ENCODE assay signal across 8 cellular contexts in genomic region chr21:44618504-44618903, GRCh38. TPM values are rescaled to one million over a fixed set of nuclear protein-coding genes. Genes with fewer than 3 reads are reported as not detected.
DNase-seq lines count a peak whose midpoint lies in the region; ATAC-seq and TF ChIP-seq lines count a peak whose summit lies in the region.

No MANE protein-coding gene starts in this region.

- no peaks in the 10 kb centered on the region for H3K27me3 ChIP-seq in CD8-positive, alpha-beta T cell (ENCODE audit: insufficient read depth, low read length)
- no peaks in the 10 kb centered on the region for H3K27me3 ChIP-seq in lower lobe of right lung (ENCODE audit: low read depth)

- ATAC-seq in CD8-positive, alpha-beta T cell = peak; percentile 46
- ATAC-seq in lower lobe of right lung = peak; percentile 54 to 71
- no peak for ATAC-seq in HG03108 (IDR thresholded peaks at IDR 0.05; ENCODE audit: unreplicated experiment)

- H3K27ac ChIP-seq in CD8-positive, alpha-beta T cell (ENCODE audit: low read depth, low read length) = peak overlapping the region; percentile 33
- no peak overlapping the region for H3K27ac ChIP-seq in lower lobe of right lung

- POLR2A ChIA-PET in CD8-positive, alpha-beta T cell (lab: Charles Lee) = interaction anchor here (0.6 to 2.2 kb wide), 11 partner anchors 8 to 120 kb away, joined by 3 to 40 read pairs (median 3); partner anchors contain the start of genes KRTAP10-5, KRTAP10-9, KRTAP12-3 and KRTAP12-4

- peaks cover 45% of the 10 kb centered on the region for H3K4me1 ChIP-seq in CD8-positive, alpha-beta T cell (ENCODE audit: insufficient read depth, low read length)
- H3K4me1 ChIP-seq in lower lobe of right lung = no peaks in the 10 kb centered on the region

- TF ChIP-seq CTCF in CD8-positive, alpha-beta T cell (IDR thresholded peaks at IDR 0.05) = no peak
- TF ChIP-seq CTCF in lower lobe of right lung (IDR thresholded peaks at IDR 0.05) = peak; percentile 27

- no peaks in the 10 kb centered on the region for H3K27me3 Mint-ChIP-seq in CD8-positive, alpha-beta T cell (ENCODE audit: low read depth)
- no peaks in the 10 kb centered on the region for H3K27me3 Mint-ChIP-seq in activated naive CD8-positive, alpha-beta T cell treated with anti-CD3 and anti-CD28 coated beads for 36 hours

- peak overlapping the region; percentile 12 for H3K4me3 ChIP-seq in CD8-positive, alpha-beta T cell (ENCODE audit: low read depth, low read length)
- H3K4me3 ChIP-seq in lower lobe of right lung = no peak overlapping the region

- no peaks in the 10 kb centered on the region for H3K36me3 ChIP-seq in CD8-positive, alpha-beta T cell (ENCODE audit: insufficient read depth, low read length)
- H3K36me3 ChIP-seq in lower lobe of right lung = no peaks in the 10 kb centered on the region

- peak overlapping the region; percentile 92 for H3K27ac Mint-ChIP-seq in CD8-positive, alpha-beta T cell
- H3K27ac Mint-ChIP-seq in activated naive CD8-positive, alpha-beta T cell treated with anti-CD3 and anti-CD28 coated beads for 36 hours = peak overlapping the region; percentile 88

- H3K4me1 Mint-ChIP-seq in CD8-positive, alpha-beta T cell (ENCODE audit: low read depth) = peaks cover 57% of the 10 kb centered on the region
- peaks cover 24% of the 10 kb centered on the region for H3K4me1 Mint-ChIP-seq in activated naive CD8-positive, alpha-beta T cell treated with anti-CD3 and anti-CD28 coated beads for 36 hours

- H3K36me3 Mint-ChIP-seq in CD8-positive, alpha-beta T cell = peaks cover 30% of the 10 kb centered on the region
- H3K36me3 Mint-ChIP-seq in activated naive CD8-positive, alpha-beta T cell treated with anti-CD3 and anti-CD28 coated beads for 36 hours = peaks cover 26% of the 10 kb centered on the region

- no peak for DNase-seq in CD8-positive, alpha-beta T cell
- peak; percentile 19 for DNase-seq in LoVo (ENCODE audit: low spot score)
- DNase-seq in activated naive CD8-positive, alpha-beta T cell treated with anti-CD3 and anti-CD28 coated beads for 36 hours = no peak
- peak; percentile 53 for DNase-seq in lower lobe of right lung
- no peak for DNase-seq in SHP77 (lab: John Stamatoyannopoulos, UW)
- DNase-seq in NCI-H1048 (lab: John Stamatoyannopoulos, UW) = no peak
- no peak for DNase-seq in NCI-H345 treated with DMSO at 0.1 percent for 48 hours (lab: John Stamatoyannopoulos, UW; ENCODE audit: unreplicated experiment)

- intact Hi-C loops in CD8-positive, alpha-beta T cell (cut with DNase I, micrococcal nuclease) = loop anchor here in 1 of 2 experiments (2.0 to 5.0 kb wide), 3 partner anchors 40 to 94 kb away; partner anchors contain the start of gene TSPEAR
- intact Hi-C loops in lower lobe of right lung (cut with DNase I) = no loop called here

- CTCF ChIA-PET in CD8-positive, alpha-beta T cell (lab: Charles Lee) = interaction anchor here (1.1 to 2.9 kb wide), 3 partner anchors 101 to 124 kb away, joined by 3 to 17 read pairs (median 4); no protein-coding TSS in a partner anchor

- peaks cover 4% of the 10 kb centered on the region for H3K9me3 ChIP-seq in CD8-positive, alpha-beta T cell (ENCODE audit: low read length)
- peaks cover 11% of the 10 kb centered on the region for H3K9me3 ChIP-seq in lower lobe of right lung

- peak overlapping the region; percentile 35 for H3K4me3 Mint-ChIP-seq in CD8-positive, alpha-beta T cell
- peak overlapping the region; percentile 12 for H3K4me3 Mint-ChIP-seq in activated naive CD8-positive, alpha-beta T cell treated with anti-CD3 and anti-CD28 coated beads for 36 hours

- H3K9me3 Mint-ChIP-seq in CD8-positive, alpha-beta T cell = peaks cover 30% of the 10 kb centered on the region
- peaks cover 30% of the 10 kb centered on the region for H3K9me3 Mint-ChIP-seq in activated naive CD8-positive, alpha-beta T cell treated with anti-CD3 and anti-CD28 coated beads for 36 hours

RNA-seq across cellular contexts. Expression of gene KRTAP10-8, which starts 6.6 kb away (rescaled TPM):
- total RNA-seq in CD8-positive, alpha-beta T cell = not detected
- not detected for total RNA-seq in activated naive CD8-positive, alpha-beta T cell treated with anti-CD3 and anti-CD28 coated beads for 36 hours
- total RNA-seq in lower lobe of right lung = not detected

RNA-seq across cellular contexts. Expression of gene KRTAP10-9, which starts 8.4 kb away (rescaled TPM):
- not detected for total RNA-seq in CD8-positive, alpha-beta T cell
- total RNA-seq in activated naive CD8-positive, alpha-beta T cell treated with anti-CD3 and anti-CD28 coated beads for 36 hours = not detected
- not detected for total RNA-seq in lower lobe of right lung

RNA-seq across cellular contexts. Expression of gene KRTAP10-7, which starts 18.1 kb away (rescaled TPM):
- total RNA-seq in CD8-positive, alpha-beta T cell = not detected
- total RNA-seq in activated naive CD8-positive, alpha-beta T cell treated with anti-CD3 and anti-CD28 coated beads for 36 hours = not detected
- total RNA-seq in lower lobe of right lung = not detected

RNA-seq across cellular contexts. Expression of gene KRTAP10-10, which starts 18.7 kb away (rescaled TPM):
- not detected for total RNA-seq in CD8-positive, alpha-beta T cell
- not detected for total RNA-seq in activated naive CD8-positive, alpha-beta T cell treated with anti-CD3 and anti-CD28 coated beads for 36 hours
- total RNA-seq in lower lobe of right lung = not detected

RNA-seq across cellular contexts. Expression of gene KRTAP10-6, which starts 26.2 kb away (rescaled TPM):
- not detected for total RNA-seq in CD8-positive, alpha-beta T cell
- not detected for total RNA-seq in activated naive CD8-positive, alpha-beta T cell treated with anti-CD3 and anti-CD28 coated beads for 36 hours
- total RNA-seq in lower lobe of right lung = not detected

Comparison
In these comparisons a context has a peak if more than half of its experiments do, and no peak if none do; other contexts are left out.
1. DNase-seq: peak in LoVo (single experiment) and lower lobe of right lung (single experiment); none in CD8-positive, alpha-beta T cell (0 of 7), activated naive CD8-positive, alpha-beta T cell treated with anti-CD3 and anti-CD28 coated beads for 36 hours (single experiment), SHP77 (0 of 2), NCI-H1048 (single experiment) and NCI-H345 treated with DMSO at 0.1 percent for 48 hours (single experiment).